Comparison of ENCODE assay signal across 1 cellular context in the genomic region with DNA sequence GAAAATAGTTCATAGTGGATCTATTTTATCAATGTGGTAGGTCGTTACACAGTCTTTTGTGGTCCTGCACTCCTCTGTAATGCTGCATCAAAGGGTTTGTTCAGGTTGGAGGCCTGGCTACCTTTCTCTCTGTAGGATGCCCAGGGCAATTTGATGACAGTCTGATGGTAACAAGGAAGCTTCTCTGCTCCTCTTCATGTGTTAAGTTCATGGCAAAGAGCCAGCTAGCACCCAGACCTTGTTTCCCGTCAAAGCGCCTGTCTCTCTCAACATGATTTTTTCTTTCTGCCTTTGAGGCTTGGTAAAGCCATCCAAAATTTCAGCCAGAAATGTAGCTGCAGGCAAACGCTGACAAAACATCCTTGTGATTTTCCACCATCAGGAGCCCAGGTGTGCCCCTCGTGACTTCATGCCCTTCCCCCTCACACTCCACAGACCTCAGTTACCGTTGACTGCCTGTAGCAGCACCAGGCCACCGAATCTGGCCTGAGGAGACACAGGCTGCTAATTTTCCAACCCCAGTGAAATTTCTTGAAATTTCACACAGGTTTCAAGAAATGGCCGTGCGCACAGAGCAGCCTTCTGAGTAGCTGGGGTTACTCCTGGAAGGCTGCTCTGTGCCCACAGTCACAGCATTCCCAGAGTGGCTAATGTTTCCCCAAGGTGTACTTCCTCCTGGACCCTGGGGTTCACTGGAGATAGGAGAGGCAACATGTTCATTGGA.
TF ChIP-seq lines count a peak whose summit lies in the region.

No MANE protein-coding gene starts in this region.

TF ChIP-seq in H1, 55 proteins besides CTCF, POLR2A, EP300 and RAD21:
- TF ChIP-seq EZH2 (IDR thresholded peaks at IDR 0.05; ENCODE audit: low read depth, low read length, severe bottlenecking) (no peak), MAFK (IDR thresholded peaks at IDR 0.05; ENCODE audit: low read depth, low read length) (no peak), SAP30 (IDR thresholded peaks at IDR 0.05; ENCODE audit: insufficient read depth, insufficient replicate concordance, low read length) (no peak), CTBP2 (IDR thresholded peaks at IDR 0.05; ENCODE audit: borderline replicate concordance, insufficient read depth, insufficient read length, low read length) (no peak), SP1 (IDR thresholded peaks at IDR 0.05; ENCODE audit: low read depth, low read length) (no peak), CHD1 (IDR thresholded peaks at IDR 0.05; ENCODE audit: low read depth, low read length) (no peak), JUN (IDR thresholded peaks at IDR 0.05; ENCODE audit: low read depth, low read length) (no peak), RFX5 (IDR thresholded peaks at IDR 0.05; ENCODE audit: borderline replicate concordance, low read depth, low read length) (no peak), CREB1 (IDR thresholded peaks at IDR 0.05) (no peak), SP2 (IDR thresholded peaks at IDR 0.05; ENCODE audit: low read length) (no peak), TBP (IDR thresholded peaks at IDR 0.05; ENCODE audit: low read depth, low read length) (no peak), SRF (IDR thresholded peaks at IDR 0.05; ENCODE audit: low read depth, low read length) (no peak), HDAC2 (IDR thresholded peaks at IDR 0.05; ENCODE audit: borderline replicate concordance in 1 of 2, low read depth in 2 of 2, low read length in 2 of 2) (no peak), PHF8 (conservative IDR thresholded peaks at IDR 0.05; ENCODE audit: low read depth, low read length) (no peak), KDM4A (IDR thresholded peaks at IDR 0.05; ENCODE audit: low read depth, low read length, severe bottlenecking) (no peak)
- TF ChIP-seq, protein P1, sequence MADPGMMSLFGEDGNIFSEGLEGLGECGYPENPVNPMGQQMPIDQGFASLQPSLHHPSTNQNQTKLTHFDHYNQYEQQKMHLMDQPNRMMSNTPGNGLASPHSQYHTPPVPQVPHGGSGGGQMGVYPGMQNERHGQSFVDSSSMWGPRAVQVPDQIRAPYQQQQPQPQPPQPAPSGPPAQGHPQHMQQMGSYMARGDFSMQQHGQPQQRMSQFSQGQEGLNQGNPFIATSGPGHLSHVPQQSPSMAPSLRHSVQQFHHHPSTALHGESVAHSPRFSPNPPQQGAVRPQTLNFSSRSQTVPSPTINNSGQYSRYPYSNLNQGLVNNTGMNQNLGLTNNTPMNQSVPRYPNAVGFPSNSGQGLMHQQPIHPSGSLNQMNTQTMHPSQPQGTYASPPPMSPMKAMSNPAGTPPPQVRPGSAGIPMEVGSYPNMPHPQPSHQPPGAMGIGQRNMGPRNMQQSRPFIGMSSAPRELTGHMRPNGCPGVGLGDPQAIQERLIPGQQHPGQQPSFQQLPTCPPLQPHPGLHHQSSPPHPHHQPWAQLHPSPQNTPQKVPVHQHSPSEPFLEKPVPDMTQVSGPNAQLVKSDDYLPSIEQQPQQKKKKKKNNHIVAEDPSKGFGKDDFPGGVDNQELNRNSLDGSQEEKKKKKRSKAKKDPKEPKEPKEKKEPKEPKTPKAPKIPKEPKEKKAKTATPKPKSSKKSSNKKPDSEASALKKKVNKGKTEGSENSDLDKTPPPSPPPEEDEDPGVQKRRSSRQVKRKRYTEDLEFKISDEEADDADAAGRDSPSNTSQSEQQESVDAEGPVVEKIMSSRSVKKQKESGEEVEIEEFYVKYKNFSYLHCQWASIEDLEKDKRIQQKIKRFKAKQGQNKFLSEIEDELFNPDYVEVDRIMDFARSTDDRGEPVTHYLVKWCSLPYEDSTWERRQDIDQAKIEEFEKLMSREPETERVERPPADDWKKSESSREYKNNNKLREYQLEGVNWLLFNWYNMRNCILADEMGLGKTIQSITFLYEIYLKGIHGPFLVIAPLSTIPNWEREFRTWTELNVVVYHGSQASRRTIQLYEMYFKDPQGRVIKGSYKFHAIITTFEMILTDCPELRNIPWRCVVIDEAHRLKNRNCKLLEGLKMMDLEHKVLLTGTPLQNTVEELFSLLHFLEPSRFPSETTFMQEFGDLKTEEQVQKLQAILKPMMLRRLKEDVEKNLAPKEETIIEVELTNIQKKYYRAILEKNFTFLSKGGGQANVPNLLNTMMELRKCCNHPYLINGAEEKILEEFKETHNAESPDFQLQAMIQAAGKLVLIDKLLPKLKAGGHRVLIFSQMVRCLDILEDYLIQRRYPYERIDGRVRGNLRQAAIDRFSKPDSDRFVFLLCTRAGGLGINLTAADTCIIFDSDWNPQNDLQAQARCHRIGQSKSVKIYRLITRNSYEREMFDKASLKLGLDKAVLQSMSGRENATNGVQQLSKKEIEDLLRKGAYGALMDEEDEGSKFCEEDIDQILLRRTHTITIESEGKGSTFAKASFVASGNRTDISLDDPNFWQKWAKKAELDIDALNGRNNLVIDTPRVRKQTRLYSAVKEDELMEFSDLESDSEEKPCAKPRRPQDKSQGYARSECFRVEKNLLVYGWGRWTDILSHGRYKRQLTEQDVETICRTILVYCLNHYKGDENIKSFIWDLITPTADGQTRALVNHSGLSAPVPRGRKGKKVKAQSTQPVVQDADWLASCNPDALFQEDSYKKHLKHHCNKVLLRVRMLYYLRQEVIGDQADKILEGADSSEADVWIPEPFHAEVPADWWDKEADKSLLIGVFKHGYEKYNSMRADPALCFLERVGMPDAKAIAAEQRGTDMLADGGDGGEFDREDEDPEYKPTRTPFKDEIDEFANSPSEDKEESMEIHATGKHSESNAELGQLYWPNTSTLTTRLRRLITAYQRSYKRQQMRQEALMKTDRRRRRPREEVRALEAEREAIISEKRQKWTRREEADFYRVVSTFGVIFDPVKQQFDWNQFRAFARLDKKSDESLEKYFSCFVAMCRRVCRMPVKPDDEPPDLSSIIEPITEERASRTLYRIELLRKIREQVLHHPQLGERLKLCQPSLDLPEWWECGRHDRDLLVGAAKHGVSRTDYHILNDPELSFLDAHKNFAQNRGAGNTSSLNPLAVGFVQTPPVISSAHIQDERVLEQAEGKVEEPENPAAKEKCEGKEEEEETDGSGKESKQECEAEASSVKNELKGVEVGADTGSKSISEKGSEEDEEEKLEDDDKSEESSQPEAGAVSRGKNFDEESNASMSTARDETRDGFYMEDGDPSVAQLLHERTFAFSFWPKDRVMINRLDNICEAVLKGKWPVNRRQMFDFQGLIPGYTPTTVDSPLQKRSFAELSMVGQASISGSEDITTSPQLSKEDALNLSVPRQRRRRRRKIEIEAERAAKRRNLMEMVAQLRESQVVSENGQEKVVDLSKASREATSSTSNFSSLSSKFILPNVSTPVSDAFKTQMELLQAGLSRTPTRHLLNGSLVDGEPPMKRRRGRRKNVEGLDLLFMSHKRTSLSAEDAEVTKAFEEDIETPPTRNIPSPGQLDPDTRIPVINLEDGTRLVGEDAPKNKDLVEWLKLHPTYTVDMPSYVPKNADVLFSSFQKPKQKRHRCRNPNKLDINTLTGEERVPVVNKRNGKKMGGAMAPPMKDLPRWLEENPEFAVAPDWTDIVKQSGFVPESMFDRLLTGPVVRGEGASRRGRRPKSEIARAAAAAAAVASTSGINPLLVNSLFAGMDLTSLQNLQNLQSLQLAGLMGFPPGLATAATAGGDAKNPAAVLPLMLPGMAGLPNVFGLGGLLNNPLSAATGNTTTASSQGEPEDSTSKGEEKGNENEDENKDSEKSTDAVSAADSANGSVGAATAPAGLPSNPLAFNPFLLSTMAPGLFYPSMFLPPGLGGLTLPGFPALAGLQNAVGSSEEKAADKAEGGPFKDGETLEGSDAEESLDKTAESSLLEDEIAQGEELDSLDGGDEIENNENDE (IDR thresholded peaks at IDR 0.05; ENCODE audit: insufficient replicate concordance, low read length), result no peak
- TF ChIP-seq, protein P2, sequence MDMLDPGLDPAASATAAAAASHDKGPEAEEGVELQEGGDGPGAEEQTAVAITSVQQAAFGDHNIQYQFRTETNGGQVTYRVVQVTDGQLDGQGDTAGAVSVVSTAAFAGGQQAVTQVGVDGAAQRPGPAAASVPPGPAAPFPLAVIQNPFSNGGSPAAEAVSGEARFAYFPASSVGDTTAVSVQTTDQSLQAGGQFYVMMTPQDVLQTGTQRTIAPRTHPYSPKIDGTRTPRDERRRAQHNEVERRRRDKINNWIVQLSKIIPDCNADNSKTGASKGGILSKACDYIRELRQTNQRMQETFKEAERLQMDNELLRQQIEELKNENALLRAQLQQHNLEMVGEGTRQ (IDR thresholded peaks at IDR 0.05; ENCODE audit: low read length), result no peak
- TF ChIP-seq, protein P3, sequence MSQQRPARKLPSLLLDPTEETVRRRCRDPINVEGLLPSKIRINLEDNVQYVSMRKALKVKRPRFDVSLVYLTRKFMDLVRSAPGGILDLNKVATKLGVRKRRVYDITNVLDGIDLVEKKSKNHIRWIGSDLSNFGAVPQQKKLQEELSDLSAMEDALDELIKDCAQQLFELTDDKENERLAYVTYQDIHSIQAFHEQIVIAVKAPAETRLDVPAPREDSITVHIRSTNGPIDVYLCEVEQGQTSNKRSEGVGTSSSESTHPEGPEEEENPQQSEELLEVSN (IDR thresholded peaks at IDR 0.05), result no peak
